In genomic region chr5:151023651-151024050, GRCh38 we compare ENCODE assay signal across 10 cellular contexts. TPM values are rescaled to one million over a fixed set of nuclear protein-coding genes. Genes with fewer than 3 reads are reported as not detected.
DNase-seq lines count a peak whose midpoint lies in the region; ATAC-seq and TF ChIP-seq lines count a peak whose summit lies in the region.
"Had no signal": no experiment of that assay in that cellular context is flagged by ENCODE, and none has a peak within 500 bp of the region (broad histone marks: within the 10 kb centered on the region; RNA-seq: fewer than 3 reads in every experiment).

No MANE protein-coding gene starts in this region.

- H3K9me2 ChIP-seq in PC-3 (replicated peaks; ENCODE audit: low read length), result no peaks in the 10 kb centered on the region

- no peak for TF ChIP-seq CTCF in PC-3 (conservative IDR thresholded peaks at IDR 0.05; ENCODE audit: low read depth, low read length)
- TF ChIP-seq CTCF in epithelial cell of proximal tubule (conservative IDR thresholded peaks at IDR 0.05; ENCODE audit: low read depth, low read length), result no peak
- no peak for TF ChIP-seq CTCF in lung (IDR thresholded peaks at IDR 0.05; ENCODE audit: control extremely low read depth, extremely low read depth)
- peak in 1 of 5 experiments; percentile 9 for TF ChIP-seq CTCF in tibial nerve (IDR thresholded peaks at IDR 0.05)
- TF ChIP-seq CTCF in smooth muscle cell (IDR thresholded peaks at IDR 0.05; ENCODE audit: borderline replicate concordance, insufficient read depth, poor library complexity, severe bottlenecking), result no peak

- H3K4me2 ChIP-seq in PC-3 (ENCODE audit: low read length) (peak overlapping the region; percentile 63), smooth muscle cell (no peak overlapping the region)

- intact Hi-C loops in PC-3 (cut with micrococcal nuclease), result loop anchor here (1.0 to 2.0 kb wide), 2 partner anchors 21 to 57 kb away; partner anchors contain the start of gene TNIP1

- H3K9me3 ChIP-seq in PC-3 (ENCODE audit: low read length) (no peaks in the 10 kb centered on the region), lung (ENCODE audit: control insufficient read depth in 2 of 2, insufficient read depth in 1 of 2, low read length in 1 of 2) (peaks cover 0 to 2% of the 10 kb centered on the region in 2 donors), tibial nerve (no peaks in the 10 kb centered on the region), smooth muscle cell (replicated peaks; ENCODE audit: low read depth) (no peaks in the 10 kb centered on the region)

- POLR2A ChIA-PET in PC-3 (lab: Charles Lee; ENCODE audit: unreplicated experiment), result interaction anchor here (0.5 kb wide), 2 partner anchors 17 to 1048 kb away, joined by 3 to 5 read pairs; no protein-coding TSS in a partner anchor

- DNase-seq in PC-3 (peak; percentile 95), epithelial cell of proximal tubule (ENCODE audit: low read depth) (no peak), lung (ENCODE audit: low spot score) (no peak), tibial nerve (ENCODE audit: low spot score in 2 of 2) (peak in 1 of 2 donors; percentile 79), smooth muscle cell (lab: John Stamatoyannopoulos, UW; ENCODE audit: unreplicated experiment) (no peak), substantia nigra (lab: John Stamatoyannopoulos, UW) (no peak)
- DNase-seq: NCI-H187; stimulated activated CD4-positive, alpha-beta T cell treated with anti-CD3 and anti-CD28 coated beads, Interleukin-4, amount 100 ng/mL, for 4 hours had no signal

- H3K79me2 ChIP-seq in PC-3 (ENCODE audit: low read length) (no peaks in the 10 kb centered on the region), smooth muscle cell (ENCODE audit: low read depth) (no peaks in the 10 kb centered on the region)

- peaks cover 9% of the 10 kb centered on the region; the same call in 1 of the 2 replicates for H3K36me3 ChIP-seq in PC-3 (ENCODE audit: low read depth, low read length)
- H3K36me3 ChIP-seq in lung (ENCODE audit: control insufficient read depth in 2 of 2, insufficient read depth in 2 of 2, low read length in 2 of 2), result peaks cover 11 to 35% of the 10 kb centered on the region in 2 donors
- peaks cover 8 to 82% (median 15%) of the 10 kb centered on the region in 3 donors for H3K36me3 ChIP-seq in tibial nerve
- no peaks in the 10 kb centered on the region for H3K36me3 ChIP-seq in smooth muscle cell (ENCODE audit: low read depth)

- H3F3A ChIP-seq in PC-3 (ENCODE audit: low read length, unreplicated experiment) (no peaks in the 10 kb centered on the region), smooth muscle cell (ENCODE audit: low read depth) (no peaks in the 10 kb centered on the region)

- H3K27ac ChIP-seq in PC-3 (ENCODE audit: low read length) (peak overlapping the region; percentile 93), lung (ENCODE audit: low read depth in 1 of 2, low read length in 1 of 2) (peak overlapping the region; percentile 78 to 90), tibial nerve (peak overlapping the region; percentile 84 to 95 (median 89)), smooth muscle cell (ENCODE audit: low read depth) (no peak overlapping the region), substantia nigra (ENCODE audit: low read depth, low read length, poor library complexity, severe bottlenecking) (no peak overlapping the region)

- peak; percentile 43 to 85 for TF ChIP-seq EP300 in tibial nerve (IDR thresholded peaks at IDR 0.05)

- 0 out of 2 replicates have a peak overlapping the region, but pooled peaks have one; percentile 12 for H3K4me3 ChIP-seq in PC-3 (ENCODE audit: low read length)
- peak overlapping the region; percentile 82 for H3K4me3 ChIP-seq in epithelial cell of proximal tubule (ENCODE audit: low read depth, low read length)
- no peak overlapping the region for H3K4me3 ChIP-seq in lung
- peak overlapping the region; percentile 58 to 95 (median 86) for H3K4me3 ChIP-seq in tibial nerve
- no peak overlapping the region for H3K4me3 ChIP-seq in smooth muscle cell

- CTCF ChIA-PET in PC-3 (lab: Charles Lee), result interaction anchor here (0.6 to 1.6 kb wide), 6 partner anchors 17 to 215 kb away, joined by 3 to 16 read pairs (median 4); no protein-coding TSS in a partner anchor

- H4K20me1 ChIP-seq in PC-3 (ENCODE audit: low read length), result no peaks in the 10 kb centered on the region
- H4K20me1 ChIP-seq in smooth muscle cell (ENCODE audit: low read depth), result no peaks in the 10 kb centered on the region

- H2AFZ ChIP-seq in PC-3 (ENCODE audit: low read length) (0 out of 2 replicates have a peak overlapping the region, but pooled peaks have one; percentile 35), smooth muscle cell (ENCODE audit: low read depth) (no peak overlapping the region)

- no peak for TF ChIP-seq POLR2A in tibial nerve (IDR thresholded peaks at IDR 0.05)

- H3K4me1 ChIP-seq in PC-3 (ENCODE audit: insufficient read depth, low read length) (peaks cover 31% of the 10 kb centered on the region), lung (ENCODE audit: control insufficient read depth in 2 of 2, insufficient read depth in 2 of 2, low read length in 2 of 2) (peaks cover 31 to 34% of the 10 kb centered on the region in 2 donors), tibial nerve (peaks cover 0 to 73% (median 45%) of the 10 kb centered on the region in 4 donors), smooth muscle cell (ENCODE audit: low read depth) (no peaks in the 10 kb centered on the region)

- BruUV-seq in PC-3 (replicated peaks; lab: Mats Ljungman, UMichigan), result no TSS peak

- ATAC-seq in PC-3, result peak; percentile 90
- ATAC-seq in lung (ENCODE audit: insufficient read depth, low FRiP score), result no peak
- ATAC-seq in GM19023 (IDR thresholded peaks at IDR 0.05; ENCODE audit: unreplicated experiment), result no peak
- no peak for ATAC-seq in GM18867 (IDR thresholded peaks at IDR 0.05; ENCODE audit: unreplicated experiment)

- 36 to 43% methylated on average over 8 of the region's 8 CpGs for WGBS in lung, 2 donors
- WGBS in tibial nerve, 2 donors, result 52 to 63% methylated on average over 8 of the region's 8 CpGs
- WGBS in smooth muscle cell (ENCODE audit: low lambda C conversion rate), result 96% methylated on average over 8 of the region's 8 CpGs

- H3K27me3 ChIP-seq in PC-3 (ENCODE audit: low read length) (no peaks in the 10 kb centered on the region), lung (ENCODE audit: control insufficient read depth, insufficient read depth) (no peaks in the 10 kb centered on the region), tibial nerve (no peaks in the 10 kb centered on the region), smooth muscle cell (ENCODE audit: low read depth) (no peaks in the 10 kb centered on the region)

- peak overlapping the region; percentile 60 for H3K9ac ChIP-seq in PC-3 (ENCODE audit: low read length)
- no peak overlapping the region for H3K9ac ChIP-seq in smooth muscle cell (ENCODE audit: low read depth)

RNA-seq across cellular contexts. Expression of gene GPX3, which starts 3.3 kb away (rescaled TPM):
- total RNA-seq in PC-3 (2014; rRNA removed) (not detected in 2 replicates), epithelial cell of proximal tubule (9.3 and 10.9 TPM in 2 replicates), lung (100 to 1,000 TPM in 1 of 2 donors, 10 to 100 TPM in 1; 99.0 to 586 TPM), tibial nerve (1,000 to 10,000 TPM; 3,864 to 9,036 (median 5,113) TPM), smooth muscle cell (32.6 and 36.7 TPM in 2 replicates)
- polyA plus RNA-seq in lung (1,000 to 10,000 TPM; 1,067 to 1,457 TPM), smooth muscle cell (59.3 and 67.5 TPM in 2 replicates)

RNA-seq across cellular contexts. Expression of gene TNIP1, which starts 57.2 kb away (rescaled TPM):
- 90.0 and 139 TPM in 2 replicates for total RNA-seq in PC-3 (2014; rRNA removed)
- total RNA-seq in epithelial cell of proximal tubule, result 241 and 255 TPM in 2 replicates
- total RNA-seq in lung, result 100 to 1,000 TPM; 116 to 142 TPM
- polyA plus RNA-seq in lung, result 100 to 1,000 TPM in 1 of 2 donors, 10 to 100 TPM in 1; 81.5 to 308 TPM
- total RNA-seq in tibial nerve, result 100 to 1,000 TPM in 1 of 4 donors, 10 to 100 TPM in 3; 91.2 to 108 (median 94.3) TPM
- total RNA-seq in smooth muscle cell, result 45.7 and 51.4 TPM in 2 replicates
- 64.4 and 73.7 TPM in 2 replicates for polyA plus RNA-seq in smooth muscle cell

Comparison
In these comparisons a context has a peak if more than half of its experiments do, and no peak if none do; other contexts are left out.
1. H3K27ac ChIP-seq: peak in PC-3 (single experiment), lung (2 of 2) and tibial nerve (4 of 4); none in smooth muscle cell (single experiment) and substantia nigra (single experiment).
2. H3K4me3 ChIP-seq: peak in PC-3 (single experiment), epithelial cell of proximal tubule (single experiment) and tibial nerve (4 of 4); none in lung (single experiment) and smooth muscle cell (single experiment).